ENCODE assay signal across 8 cellular contexts in the genomic region with DNA sequence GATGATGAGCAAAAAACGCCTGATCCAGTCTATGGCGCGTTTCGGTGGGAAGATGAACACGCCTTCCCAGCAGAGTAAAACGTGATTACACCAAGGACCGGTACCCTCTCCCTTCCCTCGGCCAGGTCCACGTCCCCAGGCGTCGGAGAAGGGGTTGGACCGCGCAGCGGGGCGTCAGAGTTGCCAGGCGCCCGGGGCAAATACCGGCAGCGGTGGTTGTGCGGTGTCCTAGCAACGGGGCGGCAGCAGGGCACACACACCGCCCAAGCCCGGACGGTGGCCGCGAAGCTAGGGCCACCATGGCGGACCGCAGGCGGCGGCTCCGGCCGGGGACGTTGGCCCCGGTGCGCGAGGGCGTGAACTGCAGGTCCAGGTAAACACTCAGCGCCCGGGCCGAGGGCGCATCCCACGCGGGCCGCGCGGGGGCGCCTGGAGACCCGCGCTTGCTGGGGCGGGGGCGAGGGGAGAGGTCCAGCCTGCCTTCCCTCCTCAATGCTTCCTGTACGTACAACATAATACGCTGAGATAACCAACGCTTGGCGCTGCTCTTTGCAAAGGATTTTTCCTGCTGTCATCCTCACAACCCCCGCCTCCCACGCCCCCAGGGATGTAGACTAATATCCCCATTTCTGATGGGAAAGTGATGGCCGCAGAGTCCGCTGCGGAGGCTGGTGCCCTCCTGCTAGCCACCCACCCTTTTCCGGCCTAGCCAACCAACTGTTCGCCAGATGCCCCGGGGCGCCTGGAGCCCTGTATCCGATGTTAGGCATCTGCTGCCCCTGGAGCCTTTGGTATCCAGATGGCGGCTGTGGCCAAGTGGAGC. TPM values are rescaled to one million over a fixed set of nuclear protein-coding genes. Genes with fewer than 3 reads are reported as not detected.
DNase-seq lines count a peak whose midpoint lies in the region; ATAC-seq and TF ChIP-seq lines count a peak whose summit lies in the region.

A gene with protein sequence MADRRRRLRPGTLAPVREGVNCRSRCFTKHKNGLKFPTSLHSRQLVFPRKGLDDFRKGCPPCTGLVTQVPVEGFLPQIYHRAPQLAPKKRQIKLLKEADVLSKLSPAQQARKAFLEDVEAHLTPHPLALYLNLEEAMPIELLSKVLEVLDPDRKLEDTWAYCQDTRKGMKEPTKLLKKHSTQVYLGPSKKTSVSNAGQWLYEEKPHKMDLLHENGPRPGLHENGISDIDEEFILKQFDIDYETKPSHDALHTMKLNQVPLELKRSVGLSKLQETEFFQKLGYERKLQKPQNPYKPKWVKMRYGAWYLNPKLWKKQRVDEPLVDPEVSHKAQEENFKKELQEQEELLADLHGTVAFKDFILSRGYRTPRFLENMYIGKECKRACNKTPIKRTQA (plus strand): TSS at position 274 of the 823 bp plus-strand sequence. CDS start 26 bp downstream, at position 300.

- DNase-seq in AG20443 (ENCODE audit: low spot score) (peak; percentile 84), HAP-1 (ENCODE audit: low spot score in 2 of 2) (peak; percentile 40 to 84), NCI-H345 treated with DMSO at 0.1 percent for 48 hours (lab: John Stamatoyannopoulos, UW; ENCODE audit: unreplicated experiment) (peak; percentile 7), erythroblast (lab: John Stamatoyannopoulos, UW) (peak; percentile 33 to 62), mesenteric fat pad (ENCODE audit: low spot score) (peak; percentile 93)
- peak; percentile 47 for DNase-seq in activated CD8-positive, alpha-beta memory T cell treated with anti-CD3 and anti-CD28 coated beads, Interleukin-2, amount 10 ng/mL, durations not matched to agents 7 days and 5 days

- no peaks in the 10 kb centered on the region for H3K9me3 ChIP-seq in HAP-1

- no peaks in the 10 kb centered on the region for H3K9me3 Mint-ChIP-seq in activated CD8-positive, alpha-beta memory T cell treated with anti-CD3 and anti-CD28 coated beads, Interleukin-2, amount 10 ng/mL, durations not matched to agents 7 days and 5 days (ENCODE audit: low read depth)
- H3K9me3 Mint-ChIP-seq in stimulated activated memory B cell treated with anti-CD40 and anti-IgM and Interleukin-4, amounts not matched to agents 10 μg/mL and 1 μg/mL and 100 μg/mL, for 72 hours, result no peaks in the 10 kb centered on the region

- in situ Hi-C loops in HAP-1 (cut with MboI; ENCODE audit: low sequenced_read_pairs), result no loop called here

- peaks cover 78% of the 10 kb centered on the region for H3K27me3 Mint-ChIP-seq in activated CD8-positive, alpha-beta memory T cell treated with anti-CD3 and anti-CD28 coated beads, Interleukin-2, amount 10 ng/mL, durations not matched to agents 7 days and 5 days
- peaks cover 88% of the 10 kb centered on the region for H3K27me3 Mint-ChIP-seq in stimulated activated memory B cell treated with anti-CD40 and anti-IgM and Interleukin-4, amounts not matched to agents 10 μg/mL and 1 μg/mL and 100 μg/mL, for 72 hours

- no peak for TF ChIP-seq POLR2A in erythroblast (IDR thresholded peaks at IDR 0.05; ENCODE audit: low read length)

- peak; percentile 76 for ATAC-seq in activated CD8-positive, alpha-beta memory T cell treated with anti-CD3 and anti-CD28 coated beads, Interleukin-2, amount 10 ng/mL, durations not matched to agents 7 days and 5 days
- peak; percentile 74 for ATAC-seq in stimulated activated memory B cell treated with anti-CD40 and anti-IgM and Interleukin-4, amounts not matched to agents 10 μg/mL and 1 μg/mL and 100 μg/mL, for 72 hours
- no peak for ATAC-seq in GM19351 (IDR thresholded peaks at IDR 0.05; ENCODE audit: unreplicated experiment)

- peak within 1 kb of the TSS; percentile 64 for H3K4me3 Mint-ChIP-seq in activated CD8-positive, alpha-beta memory T cell treated with anti-CD3 and anti-CD28 coated beads, Interleukin-2, amount 10 ng/mL, durations not matched to agents 7 days and 5 days
- peak within 1 kb of the TSS; percentile 78 for H3K4me3 Mint-ChIP-seq in stimulated activated memory B cell treated with anti-CD40 and anti-IgM and Interleukin-4, amounts not matched to agents 10 μg/mL and 1 μg/mL and 100 μg/mL, for 72 hours

- H3K27me3 ChIP-seq in HAP-1 (ENCODE audit: low read depth), result peaks cover 29% of the 10 kb centered on the region

- H3K4me1 Mint-ChIP-seq in activated CD8-positive, alpha-beta memory T cell treated with anti-CD3 and anti-CD28 coated beads, Interleukin-2, amount 10 ng/mL, durations not matched to agents 7 days and 5 days, result peaks cover 13% of the 10 kb centered on the region
- peaks cover 8% of the 10 kb centered on the region for H3K4me1 Mint-ChIP-seq in stimulated activated memory B cell treated with anti-CD40 and anti-IgM and Interleukin-4, amounts not matched to agents 10 μg/mL and 1 μg/mL and 100 μg/mL, for 72 hours

- no peak within 1 kb of the TSS for H3K27ac Mint-ChIP-seq in activated CD8-positive, alpha-beta memory T cell treated with anti-CD3 and anti-CD28 coated beads, Interleukin-2, amount 10 ng/mL, durations not matched to agents 7 days and 5 days
- H3K27ac Mint-ChIP-seq in stimulated activated memory B cell treated with anti-CD40 and anti-IgM and Interleukin-4, amounts not matched to agents 10 μg/mL and 1 μg/mL and 100 μg/mL, for 72 hours, result no peak within 1 kb of the TSS

- no peaks in the 10 kb centered on the region for H3K36me3 ChIP-seq in HAP-1 (replicated peaks)

- no peaks in the 10 kb centered on the region for H3K36me3 Mint-ChIP-seq in activated CD8-positive, alpha-beta memory T cell treated with anti-CD3 and anti-CD28 coated beads, Interleukin-2, amount 10 ng/mL, durations not matched to agents 7 days and 5 days
- no peaks in the 10 kb centered on the region for H3K36me3 Mint-ChIP-seq in stimulated activated memory B cell treated with anti-CD40 and anti-IgM and Interleukin-4, amounts not matched to agents 10 μg/mL and 1 μg/mL and 100 μg/mL, for 72 hours

- CTCF ChIA-PET in activated CD8-positive, alpha-beta memory T cell treated with anti-CD3 and anti-CD28 coated beads, Interleukin-2, amount 10 ng/mL, durations not matched to agents 7 days and 5 days (lab: Charles Lee), result interaction anchor here (1.4 to 2.0 kb wide), 3 partner anchors 19 to 126 kb away, joined by 3 to 8 read pairs (median 7); no protein-coding TSS in a partner anchor

- peaks cover 6% of the 10 kb centered on the region for H3K4me1 ChIP-seq in HAP-1

- H3K4me3 ChIP-seq in HAP-1, result peak within 1 kb of the TSS; percentile 30

RNA-seq across cellular contexts. Expression of the gene that starts here (rescaled TPM):
- total RNA-seq in activated CD8-positive, alpha-beta memory T cell treated with anti-CD3 and anti-CD28 coated beads, Interleukin-2, amount 10 ng/mL, durations not matched to agents 7 days and 5 days, result under 1 TPM in 1 of 2 experiments, not detected in 1; 0.18 TPM
- 3.3 TPM for total RNA-seq in mesenteric fat pad

Comparison
In these comparisons a context has a peak if more than half of its experiments do, and no peak if none do; other contexts are left out.
1. Peak in DNase-seq and ATAC-seq in activated CD8-positive, alpha-beta memory T cell treated with anti-CD3 and anti-CD28 coated beads, Interleukin-2, amount 10 ng/mL, durations not matched to agents 7 days and 5 days; RNA of the gene not detected or under 1 TPM.
2. DNase-seq: peak in every context shown above with its lines; median percentile 93 in mesenteric fat pad; 84 in AG20443; 62 in HAP-1; 48 in erythroblast; 47 in activated CD8-positive, alpha-beta memory T cell treated with anti-CD3 and anti-CD28 coated beads, Interleukin-2, amount 10 ng/mL, durations not matched to agents 7 days and 5 days; 7 in NCI-H345 treated with DMSO at 0.1 percent for 48 hours.